ENCODE assay signal across 10 cellular contexts in the genomic region with DNA sequence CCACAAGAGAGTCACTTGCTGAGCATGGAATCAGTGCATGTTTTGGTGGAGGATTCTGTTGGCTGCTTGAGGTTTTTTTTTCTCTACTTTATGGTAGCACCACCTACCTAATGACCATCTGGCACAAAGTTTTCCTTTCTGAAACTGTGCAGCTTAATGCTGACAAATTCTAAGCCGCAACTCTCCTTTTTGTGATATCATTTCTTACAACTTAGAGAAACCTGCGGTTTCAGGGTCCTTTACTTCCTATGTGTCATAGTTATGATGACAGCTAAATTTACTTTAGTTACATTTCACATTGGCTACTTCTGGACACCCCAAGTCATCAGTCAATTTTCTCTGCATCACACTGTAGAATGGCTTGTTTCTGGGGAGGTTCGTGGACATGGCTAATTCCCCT.
DNase-seq lines count a peak whose midpoint lies in the region; ATAC-seq, FAIRE-seq and TF ChIP-seq lines count a peak whose summit lies in the region.
"Had no signal": no experiment of that assay in that cellular context is flagged by ENCODE, and none has a peak within 500 bp of the region (broad histone marks: within the 10 kb centered on the region; RNA-seq: fewer than 3 reads in every experiment).

No MANE protein-coding gene starts in this region.

- intact Hi-C loops in lower lobe of right lung (cut with DNase I): no loop called here

- H3K9me3 ChIP-seq in lower lobe of right lung: peaks cover 3% of the 10 kb centered on the region
- H3K9me3 ChIP-seq: SJSA1 had no signal

- DNase-seq in lower lobe of right lung: no peak
- DNase-seq in HEK293T (ENCODE audit: extremely low spot score): no peak
- DNase-seq in HUDEP-2 (lab: John Stamatoyannopoulos, UW; ENCODE audit: unreplicated experiment in 76 of 76): no peak
- DNase-seq in HTR-8/SVneo (ENCODE audit: insufficient read length, low spot score): no peak
- DNase-seq in NAMALWA (ENCODE audit: low spot score): no peak
- DNase-seq: naive B cell had no signal

- H3K36me3 ChIP-seq in lower lobe of right lung: no peaks in the 10 kb centered on the region
- H3K36me3 ChIP-seq: SJSA1 had no signal

- no peak overlapping the region for H3K4me3 ChIP-seq in lower lobe of right lung
- H3K4me3 ChIP-seq: SJSA1 had no signal

- no peak for FAIRE-seq in HTR-8/SVneo (lab: Jason Lieb, UNC)

- no peak for TF ChIP-seq CTCF in lower lobe of right lung (IDR thresholded peaks at IDR 0.05)

- POLR2A ChIA-PET in HEK293T (lab: Yijun Ruan, JAX): no interaction called here

- ATAC-seq in GM18867 (IDR thresholded peaks at IDR 0.05; ENCODE audit: unreplicated experiment) (peak; percentile 99), GM21786 (IDR thresholded peaks at IDR 0.05; ENCODE audit: unreplicated experiment) (peak; percentile 82), HG03558 (IDR thresholded peaks at IDR 0.05; ENCODE audit: extremely low read depth, unreplicated experiment) (peak; percentile 96), lower lobe of right lung (peak in 1 of 2 donors; percentile 20)

- H3K27me3 ChIP-seq in lower lobe of right lung (ENCODE audit: low read depth): no peaks in the 10 kb centered on the region
- H3K27me3 ChIP-seq: SJSA1 had no signal

- CTCF ChIA-PET in HEK293T (lab: Yijun Ruan, JAX): no interaction called here

- peaks cover 15% of the 10 kb centered on the region for H3K4me1 ChIP-seq in lower lobe of right lung
- H3K4me1 ChIP-seq: SJSA1 had no signal

- H3K27ac ChIP-seq in lower lobe of right lung: peak overlapping the region; percentile 31
- H3K27ac ChIP-seq: SJSA1 had no signal

TF ChIP-seq in HEK293T, 16 proteins besides CTCF, POLR2A, EP300 and RAD21:
- TF ChIP-seq LEF1 (IDR thresholded peaks at IDR 0.05; ENCODE audit: borderline replicate concordance) (no peak), L3MBTL2 (conservative IDR thresholded peaks at IDR 0.05) (no peak), ELF4 (IDR thresholded peaks at IDR 0.05) (no peak), NFRKB (IDR thresholded peaks at IDR 0.05) (no peak), ZNF384 (IDR thresholded peaks at IDR 0.05) (no peak), FOXM1 (IDR thresholded peaks at IDR 0.05; ENCODE audit: borderline replicate concordance) (no peak), CTBP1 (IDR thresholded peaks at IDR 0.05; ENCODE audit: borderline replicate concordance) (no peak), FOXA1 (IDR thresholded peaks at IDR 0.05) (no peak), FOXK2 (IDR thresholded peaks at IDR 0.05) (no peak), BHLHE40 (IDR thresholded peaks at IDR 0.05; ENCODE audit: borderline replicate concordance) (no peak), ARNT (IDR thresholded peaks at IDR 0.05) (no peak), TARDBP (IDR thresholded peaks at IDR 0.05) (no peak), HDGF (IDR thresholded peaks at IDR 0.05; ENCODE audit: borderline replicate concordance) (no peak), SP1 (IDR thresholded peaks at IDR 0.05) (no peak)
- TF ChIP-seq, protein P1, sequence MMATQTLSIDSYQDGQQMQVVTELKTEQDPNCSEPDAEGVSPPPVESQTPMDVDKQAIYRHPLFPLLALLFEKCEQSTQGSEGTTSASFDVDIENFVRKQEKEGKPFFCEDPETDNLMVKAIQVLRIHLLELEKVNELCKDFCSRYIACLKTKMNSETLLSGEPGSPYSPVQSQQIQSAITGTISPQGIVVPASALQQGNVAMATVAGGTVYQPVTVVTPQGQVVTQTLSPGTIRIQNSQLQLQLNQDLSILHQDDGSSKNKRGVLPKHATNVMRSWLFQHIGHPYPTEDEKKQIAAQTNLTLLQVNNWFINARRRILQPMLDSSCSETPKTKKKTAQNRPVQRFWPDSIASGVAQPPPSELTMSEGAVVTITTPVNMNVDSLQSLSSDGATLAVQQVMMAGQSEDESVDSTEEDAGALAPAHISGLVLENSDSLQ (IDR thresholded peaks at IDR 0.05): no peak
